ENCODE assay signal across 15 cellular contexts in genomic region chr10:4669585-4669984, GRCh38.
DNase-seq lines count a peak whose midpoint lies in the region; ATAC-seq and TF ChIP-seq lines count a peak whose summit lies in the region.
"Had no signal": no experiment of that assay in that cellular context is flagged by ENCODE, and none has a peak within 500 bp of the region (broad histone marks: within the 10 kb centered on the region; RNA-seq: fewer than 3 reads in every experiment).

No MANE protein-coding gene starts in this region.

- H3K27ac ChIP-seq in HCT116 (ENCODE audit: low read depth, low read length) = no peak overlapping the region
- H3K27ac ChIP-seq in RWPE1 = peak overlapping the region; percentile 48
- H3K27ac ChIP-seq in mammary epithelial cell (ENCODE audit: insufficient read depth, low read depth, low read length) = peak overlapping the region; percentile 100
- H3K27ac ChIP-seq in trophoblast cell (ENCODE audit: low read depth, low read length) = no peak overlapping the region
- H3K27ac ChIP-seq: C4-2B had no signal

- peak overlapping the region; percentile 23 for H4K8ac ChIP-seq in trophoblast cell (ENCODE audit: low read depth, low read length)

- peak overlapping the region; percentile 63 for H2AFZ ChIP-seq in HCT116 (ENCODE audit: low read depth, low read length, poor library complexity, severe bottlenecking)
- H2AFZ ChIP-seq in mammary epithelial cell (ENCODE audit: low read depth, low read length) = no peak overlapping the region
- no peak overlapping the region for H2AFZ ChIP-seq in trophoblast cell (ENCODE audit: insufficient read depth, low read length, poor library complexity)

- CTCF ChIA-PET in HCT116 (lab: Charles Lee) (interaction anchor here (2.1 kb wide), 1 partner anchor 13 kb away, joined by 6 read pairs; no protein-coding TSS in a partner anchor), RWPE1 (lab: Yijun Ruan, JAX) (no interaction called here), mammary epithelial cell (lab: Charles Lee; ENCODE audit: low non-redundant PET) (no interaction called here)

- no peak overlapping the region for H3K18ac ChIP-seq in trophoblast cell (ENCODE audit: low read length)

- peak overlapping the region; percentile 90 for H4K91ac ChIP-seq in trophoblast cell (ENCODE audit: low read depth, low read length)

- peaks cover 12% of the 10 kb centered on the region for H3K79me1 ChIP-seq in trophoblast cell (ENCODE audit: low read length)

- no peaks in the 10 kb centered on the region for H3K9me2 ChIP-seq in HCT116 (ENCODE audit: insufficient read depth)

- no peaks in the 10 kb centered on the region for H3K9me3 ChIP-seq in HCT116 (ENCODE audit: control insufficient read depth in 1 of 2, insufficient read depth in 1 of 2, low read depth in 1 of 2, low read length in 2 of 2)
- H3K9me3 ChIP-seq in mammary epithelial cell (replicated peaks; ENCODE audit: insufficient read depth, low read length) = no peaks in the 10 kb centered on the region
- H3K9me3 ChIP-seq in trophoblast cell (ENCODE audit: insufficient read depth, low read depth, low read length) = no peaks in the 10 kb centered on the region
- H3K9me3 ChIP-seq: BE2C had no signal

- POLR2A ChIA-PET in HCT116 (lab: Charles Lee) = no interaction called here
- POLR2A ChIA-PET in RWPE1 (lab: Yijun Ruan, JAX; ENCODE audit: low non-redundant PET) = no interaction called here

- H2BK5ac ChIP-seq in trophoblast cell (ENCODE audit: low read depth, low read length, poor library complexity) = peak overlapping the region; percentile 63

- dilution Hi-C loops in mammary epithelial cell (cut with HindIII; ENCODE audit: low sequenced_read_pairs) = no loop called here

- TF ChIP-seq RAD21 in HCT116 (IDR thresholded peaks at IDR 0.05; ENCODE audit: low read depth) = no peak

- ATAC-seq in HCT116 = no peak
- ATAC-seq: HepG2 had no signal

- H4K12ac ChIP-seq in trophoblast cell (ENCODE audit: low read depth, low read length) = no peak overlapping the region

- in situ Hi-C loops in mammary epithelial cell (cut with MboI; ENCODE audit: low sequenced_read_pairs in 2 of 2) = loop anchor here (25.0 kb wide), 4 partner anchors 93 to 1432 kb away; partner anchors contain the start of gene KLF6 (in 1 of the 2)
- in situ Hi-C loops in G401 (cut with HindIII; ENCODE audit: low sequenced_read_pairs) = no loop called here
- in situ Hi-C loops in KBM-7 (cut with MboI; ENCODE audit: low pct_unique_long_range_greater_than_20kb, low sequenced_read_pairs) = no loop called here

- peak overlapping the region; percentile 91 for H2BK120ac ChIP-seq in trophoblast cell (ENCODE audit: insufficient read depth, low read length, poor library complexity)

- H3K9ac ChIP-seq in HCT116 (ENCODE audit: low read length) = no peak overlapping the region
- H3K9ac ChIP-seq in mammary epithelial cell (ENCODE audit: insufficient read depth, low read length) = no peak overlapping the region
- H3K9ac ChIP-seq in trophoblast cell (ENCODE audit: low read length) = no peak overlapping the region

- H2BK12ac ChIP-seq in trophoblast cell (ENCODE audit: low read length) = peak overlapping the region; percentile 95

- H2AK5ac ChIP-seq in trophoblast cell (ENCODE audit: low read length) = peak overlapping the region; percentile 86

- H4K20me1 ChIP-seq in HCT116 (ENCODE audit: insufficient read depth) (no peaks in the 10 kb centered on the region), mammary epithelial cell (ENCODE audit: insufficient read depth, low read length) (no peaks in the 10 kb centered on the region)

- intact Hi-C loops in HCT116 (cut with micrococcal nuclease) = loop anchor here (10.0 kb wide), 1 partner anchor 1205 kb away; no protein-coding TSS in a partner anchor
- intact Hi-C loops in mammary epithelial cell (cut with micrococcal nuclease) = no loop called here

- H3K79me2 ChIP-seq in HCT116 (ENCODE audit: insufficient read depth, low read length) (no peaks in the 10 kb centered on the region), mammary epithelial cell (ENCODE audit: insufficient read depth, low read length) (peaks cover 43% of the 10 kb centered on the region), trophoblast cell (ENCODE audit: control insufficient read depth, insufficient read depth, low read length, poor library complexity) (no peaks in the 10 kb centered on the region)

- 100% methylated on average over 2 of the region's 2 CpGs for WGBS in mammary epithelial cell (ENCODE audit: low coverage, missing lambda C conversion rate)
- no CpG with 5 or more reads among the region's 2 CpGs for WGBS in trophoblast cell (ENCODE audit: extremely low coverage, insufficient coverage, insufficient read length)

- H3K36me3 ChIP-seq in HCT116 (ENCODE audit: control insufficient read depth in 1 of 2, insufficient read depth in 2 of 2, low read length in 2 of 2) (no peaks in the 10 kb centered on the region), mammary epithelial cell (ENCODE audit: insufficient read depth, low read length) (no peaks in the 10 kb centered on the region), trophoblast cell (ENCODE audit: control insufficient read depth in 1 of 2, insufficient read depth in 2 of 2, low read length in 2 of 2) (no peaks in the 10 kb centered on the region)
- H3K36me3 ChIP-seq: BE2C had no signal

- H3K4ac ChIP-seq in trophoblast cell (ENCODE audit: low read depth, low read length) = peak overlapping the region; percentile 21

- no peak for DNase-seq in HCT116 (ENCODE audit: low read depth, low spot score)
- DNase-seq in RWPE1 (ENCODE audit: low spot score) = no peak
- DNase-seq in mammary epithelial cell = no peak
- peak; percentile 19 to 80 for DNase-seq in trophoblast cell
- no peak for DNase-seq in G401 (ENCODE audit: low spot score)
- no peak for DNase-seq in KBM-7
- DNase-seq in kidney tubule cell (ENCODE audit: low spot score) = no peak
- DNase-seq: BE2C; CD4-positive, alpha-beta memory T cell; COR-L47; DND-41; GF-D8; HCEC 1CT had no signal

- TF ChIP-seq CTCF in HCT116 (IDR thresholded peaks at IDR 0.05 in 2 of 3, conservative IDR thresholded peaks at IDR 0.05 in 1 of 3; ENCODE audit: borderline replicate concordance in 1 of 3, insufficient read depth in 1 of 3, low read depth in 2 of 3, low read length in 2 of 3) (no peak), RWPE1 (conservative IDR thresholded peaks at IDR 0.05; ENCODE audit: low read depth) (no peak), mammary epithelial cell (conservative IDR thresholded peaks at IDR 0.05 in 1 of 2, IDR thresholded peaks at IDR 0.05 in 1 of 2; ENCODE audit: extremely low read depth in 1 of 2, insufficient read depth in 1 of 2, low read depth in 1 of 2, low read length in 2 of 2) (no peak)

- no peak overlapping the region for H3K23ac ChIP-seq in trophoblast cell (ENCODE audit: low read length)

- peaks cover 10 to 53% of the 10 kb centered on the region in 2 experiments for H3K4me1 ChIP-seq in HCT116 (ENCODE audit: control insufficient read depth in 1 of 2, insufficient read depth in 2 of 2, low read length in 2 of 2)
- H3K4me1 ChIP-seq in mammary epithelial cell (ENCODE audit: insufficient read depth, low read length) = peaks cover 46% of the 10 kb centered on the region
- H3K4me1 ChIP-seq in trophoblast cell (ENCODE audit: control insufficient read depth in 1 of 2, insufficient read depth in 2 of 2, low read length in 2 of 2) = peaks cover 2 to 4% of the 10 kb centered on the region in 2 experiments
- H3K4me1 ChIP-seq: BE2C had no signal

- no peaks in the 10 kb centered on the region for H3K27me3 ChIP-seq in HCT116 (ENCODE audit: insufficient read depth, low read length)
- no peaks in the 10 kb centered on the region for H3K27me3 ChIP-seq in mammary epithelial cell (ENCODE audit: insufficient read depth, low read length)
- H3K27me3 ChIP-seq in trophoblast cell (ENCODE audit: insufficient read depth, low read length) = no peaks in the 10 kb centered on the region

- RAD21 ChIA-PET in HCT116 (lab: Charles Lee; ENCODE audit: low non-redundant PET in 1 of 2, low total read pairs in 2 of 2, uncharacterized antibody in 2 of 2, unreplicated experiment in 2 of 2) = no interaction called here

- H3K4me2 ChIP-seq in HCT116 (ENCODE audit: low read length) (no peak overlapping the region), mammary epithelial cell (ENCODE audit: insufficient read depth, low read depth, low read length) (no peak overlapping the region), trophoblast cell (ENCODE audit: low read length) (no peak overlapping the region)

- no TSS peak for BruUV-seq in HCT116 (replicated peaks; lab: Mats Ljungman, UMichigan)
- BruUV-seq in mammary epithelial cell (replicated peaks; lab: Mats Ljungman, UMichigan) = no TSS peak

- no peak overlapping the region for H3K4me3 ChIP-seq in HCT116 (replicated peaks in 1 of 2; ENCODE audit: low read depth in 1 of 2, low read length in 2 of 2)
- no peak overlapping the region for H3K4me3 ChIP-seq in mammary epithelial cell (replicated peaks in 1 of 3; ENCODE audit: insufficient read depth in 1 of 3, low read depth in 2 of 3, low read length in 3 of 3)
- H3K4me3 ChIP-seq in trophoblast cell (ENCODE audit: low read depth, low read length) = no peak overlapping the region

- H3K14ac ChIP-seq in trophoblast cell (ENCODE audit: low read length) = peak overlapping the region; percentile 51

- TF ChIP-seq POLR2A in HCT116 (IDR thresholded peaks at IDR 0.05; ENCODE audit: borderline replicate concordance, extremely low read depth, insufficient read depth, insufficient read length) = no peak

TF ChIP-seq in HCT116, 20 proteins besides CTCF, POLR2A, EP300 and RAD21:
- TF ChIP-seq ZNF274 (IDR thresholded peaks at IDR 0.05; ENCODE audit: low read depth, low read length) (no peak), CBX3 (IDR thresholded peaks at IDR 0.05; ENCODE audit: low read depth) (peak; percentile 42; the same call in 1 of the 2 replicates)

Comparison
In these comparisons a context has a peak if more than half of its experiments do, and no peak if none do; other contexts are left out.
1. DNase-seq: peak in trophoblast cell (2 of 2); none in HCT116 (single experiment), RWPE1 (single experiment), mammary epithelial cell (single experiment), G401 (single experiment), KBM-7 (single experiment) and kidney tubule cell (single experiment).
2. H3K27ac ChIP-seq: peak in RWPE1 (single experiment) and mammary epithelial cell (single experiment); none in HCT116 (single experiment) and trophoblast cell (single experiment).
3. in situ Hi-C loops: an anchor here in mammary epithelial cell (25.0 kb wide); none called in G401 and KBM-7.